ENCODE assay signal across 15 cellular contexts in genomic region chr15:52042051-52042851, GRCh38. TPM values are rescaled to one million over a fixed set of nuclear protein-coding genes. Genes with fewer than 3 reads are reported as not detected.
DNase-seq lines count a peak whose midpoint lies in the region; ATAC-seq and TF ChIP-seq lines count a peak whose summit lies in the region.
"Had no signal": no experiment of that assay in that cellular context is flagged by ENCODE, and none has a peak within 500 bp of the region (broad histone marks: within the 10 kb centered on the region; RNA-seq: fewer than 3 reads in every experiment).

No MANE protein-coding gene starts in this region.

- no peak overlapping the region for H3K4me3 ChIP-seq in breast epithelium
- no peak overlapping the region for H3K4me3 ChIP-seq in thyroid gland (replicated peaks in 1 of 3)

- CTCF ChIA-PET in MCF 10A (lab: Yijun Ruan, JAX) = interaction anchor here (1.4 to 1.9 kb wide), 2 partner anchors 27 to 38 kb away, joined by 3 to 6 read pairs; no protein-coding TSS in a partner anchor

- H3K4me3 Mint-ChIP-seq in MCF 10A (ENCODE audit: unreplicated experiment) (no peak overlapping the region), T-helper 17 cell (no peak overlapping the region)

- TF ChIP-seq POLR2A in breast epithelium (IDR thresholded peaks at IDR 0.05) (no peak), thyroid gland (IDR thresholded peaks at IDR 0.05) (no peak)

- H3K9me3 ChIP-seq in breast epithelium (no peaks in the 10 kb centered on the region), T-helper 17 cell (ENCODE audit: control insufficient read depth, low read length, poor library complexity, severe bottlenecking) (no peaks in the 10 kb centered on the region), thyroid gland (no peaks in the 10 kb centered on the region)

- H3K27ac Mint-ChIP-seq in MCF 10A (ENCODE audit: low read depth, unreplicated experiment) = peak overlapping the region; percentile 7
- H3K27ac Mint-ChIP-seq in T-helper 17 cell = peak overlapping the region; percentile 72
- H3K27ac Mint-ChIP-seq: progenitor cell of endocrine pancreas had no signal

- no peaks in the 10 kb centered on the region for H3K27me3 Mint-ChIP-seq in MCF 10A (ENCODE audit: insufficient read depth, unreplicated experiment)
- H3K27me3 Mint-ChIP-seq in T-helper 17 cell = no peaks in the 10 kb centered on the region
- H3K27me3 Mint-ChIP-seq: progenitor cell of endocrine pancreas had no signal

- no peaks in the 10 kb centered on the region for H3K36me3 ChIP-seq in breast epithelium
- no peaks in the 10 kb centered on the region for H3K36me3 ChIP-seq in thyroid gland

- 45 to 55% methylated on average over 6 of the region's 6 CpGs for WGBS in thyroid gland, 2 donors

- H3K36me3 Mint-ChIP-seq in MCF 10A (ENCODE audit: insufficient read depth, unreplicated experiment) (peaks cover 47% of the 10 kb centered on the region), T-helper 17 cell (ENCODE audit: low read depth) (no peaks in the 10 kb centered on the region)

- no TSS peak for BruUV-seq in MCF 10A (replicated peaks; lab: Mats Ljungman, UMichigan)

- H3K27ac ChIP-seq in breast epithelium (no peak overlapping the region), thyroid gland (peak overlapping the region; percentile 39 to 71 (median 62))

- DNase-seq in MCF 10A (ENCODE audit: unreplicated experiment) (no peak), breast epithelium (ENCODE audit: low spot score in 2 of 2) (no peak), T-helper 17 cell (no peak), inferior parietal cortex (ENCODE audit: extremely low spot score) (peak; percentile 26), thyroid gland (peak in 1 of 2 donors; percentile 20), NCI-H748 (lab: John Stamatoyannopoulos, UW; ENCODE audit: unreplicated experiment) (no peak), NCI-H2081 (lab: John Stamatoyannopoulos, UW) (no peak), foreskin melanocyte (no peak)
- DNase-seq: amniotic stem cell, DMS53, foreskin fibroblast, NCI-H1105, NCI-H526 had no signal

- peaks cover 0 to 2% of the 10 kb centered on the region in 2 donors for H3K4me1 ChIP-seq in breast epithelium
- peaks cover 43 to 60% of the 10 kb centered on the region in 2 donors for H3K4me1 ChIP-seq in thyroid gland

- no peaks in the 10 kb centered on the region for H3K9me3 Mint-ChIP-seq in MCF 10A (ENCODE audit: unreplicated experiment)

- POLR2A ChIA-PET in MCF 10A (lab: Yijun Ruan, JAX) = interaction anchor here (0.6 to 4.5 kb wide), 7 partner anchors 10 to 160 kb away, joined by 3 to 36 read pairs (median 5); no protein-coding TSS in a partner anchor

- H3K4me1 Mint-ChIP-seq in MCF 10A (ENCODE audit: insufficient read depth, unreplicated experiment) (peaks cover 41% of the 10 kb centered on the region), T-helper 17 cell (peaks cover 58% of the 10 kb centered on the region)

- TF ChIP-seq CTCF in MCF 10A (IDR thresholded peaks at IDR 0.05; ENCODE audit: unreplicated experiment) (no peak), breast epithelium (IDR thresholded peaks at IDR 0.05) (no peak), thyroid gland (IDR thresholded peaks at IDR 0.05) (no peak)

- H3K27me3 ChIP-seq in breast epithelium = no peaks in the 10 kb centered on the region
- H3K27me3 ChIP-seq in thyroid gland = no peaks in the 10 kb centered on the region

- intact Hi-C loops in MCF 10A (cut with micrococcal nuclease) (no loop called here), breast epithelium (cut with DNase I; ENCODE audit: low total_unique reads) (no loop called here), thyroid gland (cut with DNase I) (no loop called here)

- ATAC-seq in T-helper 17 cell = no peak
- ATAC-seq: SK-N-SH treated with all-trans-retinoic acid at 6 μM for 48 hours had no signal

RNA-seq across cellular contexts. Expression of gene MAPK6, which starts 23.2 kb away (rescaled TPM):
- total RNA-seq in MCF 10A (2022) (106 and 114 TPM in 2 replicates), breast epithelium (10 to 100 TPM; 20.8 to 32.2 (median 22.0) TPM), T-helper 17 cell (10 to 100 TPM; 36.8 to 45.6 TPM), thyroid gland (10 to 100 TPM; 27.3 to 61.3 (median 30.9) TPM)

Comparison
In these comparisons a context has a peak if more than half of its experiments do, and no peak if none do; other contexts are left out.
1. H3K27ac ChIP-seq: peak in thyroid gland (3 of 3); none in breast epithelium (0 of 2).